1 cellular context compared by ENCODE assay signal in the genomic region with DNA sequence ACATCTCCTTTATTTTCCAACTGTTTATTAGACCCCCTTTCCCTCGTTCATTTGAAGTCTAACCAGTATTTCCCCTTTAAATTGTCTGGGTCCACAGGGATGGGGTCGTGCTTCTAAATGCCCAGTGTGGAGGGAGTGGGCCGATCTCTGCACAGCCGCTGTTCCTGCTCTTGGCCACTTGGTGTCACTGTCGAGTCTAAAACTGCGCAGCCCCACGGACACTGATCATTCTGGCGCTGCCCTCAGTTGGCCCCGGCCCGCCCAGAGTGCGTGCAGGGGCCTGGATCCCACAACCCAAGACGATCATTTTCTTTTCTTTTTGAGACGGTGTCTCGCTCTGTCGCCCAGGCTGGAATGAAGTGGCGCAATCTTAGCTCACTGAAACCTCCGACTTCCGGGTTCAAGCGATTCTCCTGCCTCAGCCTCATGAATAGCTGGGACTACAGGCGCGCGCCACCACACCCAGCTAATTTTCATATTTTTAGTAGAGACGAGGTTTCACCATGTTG.
TF ChIP-seq lines count a peak whose summit lies in the region.

No MANE protein-coding gene starts in this region.

TF ChIP-seq in H1, 55 proteins besides CTCF, POLR2A, EP300 and RAD21 (continued from another document):
- TF ChIP-seq, protein P1, sequence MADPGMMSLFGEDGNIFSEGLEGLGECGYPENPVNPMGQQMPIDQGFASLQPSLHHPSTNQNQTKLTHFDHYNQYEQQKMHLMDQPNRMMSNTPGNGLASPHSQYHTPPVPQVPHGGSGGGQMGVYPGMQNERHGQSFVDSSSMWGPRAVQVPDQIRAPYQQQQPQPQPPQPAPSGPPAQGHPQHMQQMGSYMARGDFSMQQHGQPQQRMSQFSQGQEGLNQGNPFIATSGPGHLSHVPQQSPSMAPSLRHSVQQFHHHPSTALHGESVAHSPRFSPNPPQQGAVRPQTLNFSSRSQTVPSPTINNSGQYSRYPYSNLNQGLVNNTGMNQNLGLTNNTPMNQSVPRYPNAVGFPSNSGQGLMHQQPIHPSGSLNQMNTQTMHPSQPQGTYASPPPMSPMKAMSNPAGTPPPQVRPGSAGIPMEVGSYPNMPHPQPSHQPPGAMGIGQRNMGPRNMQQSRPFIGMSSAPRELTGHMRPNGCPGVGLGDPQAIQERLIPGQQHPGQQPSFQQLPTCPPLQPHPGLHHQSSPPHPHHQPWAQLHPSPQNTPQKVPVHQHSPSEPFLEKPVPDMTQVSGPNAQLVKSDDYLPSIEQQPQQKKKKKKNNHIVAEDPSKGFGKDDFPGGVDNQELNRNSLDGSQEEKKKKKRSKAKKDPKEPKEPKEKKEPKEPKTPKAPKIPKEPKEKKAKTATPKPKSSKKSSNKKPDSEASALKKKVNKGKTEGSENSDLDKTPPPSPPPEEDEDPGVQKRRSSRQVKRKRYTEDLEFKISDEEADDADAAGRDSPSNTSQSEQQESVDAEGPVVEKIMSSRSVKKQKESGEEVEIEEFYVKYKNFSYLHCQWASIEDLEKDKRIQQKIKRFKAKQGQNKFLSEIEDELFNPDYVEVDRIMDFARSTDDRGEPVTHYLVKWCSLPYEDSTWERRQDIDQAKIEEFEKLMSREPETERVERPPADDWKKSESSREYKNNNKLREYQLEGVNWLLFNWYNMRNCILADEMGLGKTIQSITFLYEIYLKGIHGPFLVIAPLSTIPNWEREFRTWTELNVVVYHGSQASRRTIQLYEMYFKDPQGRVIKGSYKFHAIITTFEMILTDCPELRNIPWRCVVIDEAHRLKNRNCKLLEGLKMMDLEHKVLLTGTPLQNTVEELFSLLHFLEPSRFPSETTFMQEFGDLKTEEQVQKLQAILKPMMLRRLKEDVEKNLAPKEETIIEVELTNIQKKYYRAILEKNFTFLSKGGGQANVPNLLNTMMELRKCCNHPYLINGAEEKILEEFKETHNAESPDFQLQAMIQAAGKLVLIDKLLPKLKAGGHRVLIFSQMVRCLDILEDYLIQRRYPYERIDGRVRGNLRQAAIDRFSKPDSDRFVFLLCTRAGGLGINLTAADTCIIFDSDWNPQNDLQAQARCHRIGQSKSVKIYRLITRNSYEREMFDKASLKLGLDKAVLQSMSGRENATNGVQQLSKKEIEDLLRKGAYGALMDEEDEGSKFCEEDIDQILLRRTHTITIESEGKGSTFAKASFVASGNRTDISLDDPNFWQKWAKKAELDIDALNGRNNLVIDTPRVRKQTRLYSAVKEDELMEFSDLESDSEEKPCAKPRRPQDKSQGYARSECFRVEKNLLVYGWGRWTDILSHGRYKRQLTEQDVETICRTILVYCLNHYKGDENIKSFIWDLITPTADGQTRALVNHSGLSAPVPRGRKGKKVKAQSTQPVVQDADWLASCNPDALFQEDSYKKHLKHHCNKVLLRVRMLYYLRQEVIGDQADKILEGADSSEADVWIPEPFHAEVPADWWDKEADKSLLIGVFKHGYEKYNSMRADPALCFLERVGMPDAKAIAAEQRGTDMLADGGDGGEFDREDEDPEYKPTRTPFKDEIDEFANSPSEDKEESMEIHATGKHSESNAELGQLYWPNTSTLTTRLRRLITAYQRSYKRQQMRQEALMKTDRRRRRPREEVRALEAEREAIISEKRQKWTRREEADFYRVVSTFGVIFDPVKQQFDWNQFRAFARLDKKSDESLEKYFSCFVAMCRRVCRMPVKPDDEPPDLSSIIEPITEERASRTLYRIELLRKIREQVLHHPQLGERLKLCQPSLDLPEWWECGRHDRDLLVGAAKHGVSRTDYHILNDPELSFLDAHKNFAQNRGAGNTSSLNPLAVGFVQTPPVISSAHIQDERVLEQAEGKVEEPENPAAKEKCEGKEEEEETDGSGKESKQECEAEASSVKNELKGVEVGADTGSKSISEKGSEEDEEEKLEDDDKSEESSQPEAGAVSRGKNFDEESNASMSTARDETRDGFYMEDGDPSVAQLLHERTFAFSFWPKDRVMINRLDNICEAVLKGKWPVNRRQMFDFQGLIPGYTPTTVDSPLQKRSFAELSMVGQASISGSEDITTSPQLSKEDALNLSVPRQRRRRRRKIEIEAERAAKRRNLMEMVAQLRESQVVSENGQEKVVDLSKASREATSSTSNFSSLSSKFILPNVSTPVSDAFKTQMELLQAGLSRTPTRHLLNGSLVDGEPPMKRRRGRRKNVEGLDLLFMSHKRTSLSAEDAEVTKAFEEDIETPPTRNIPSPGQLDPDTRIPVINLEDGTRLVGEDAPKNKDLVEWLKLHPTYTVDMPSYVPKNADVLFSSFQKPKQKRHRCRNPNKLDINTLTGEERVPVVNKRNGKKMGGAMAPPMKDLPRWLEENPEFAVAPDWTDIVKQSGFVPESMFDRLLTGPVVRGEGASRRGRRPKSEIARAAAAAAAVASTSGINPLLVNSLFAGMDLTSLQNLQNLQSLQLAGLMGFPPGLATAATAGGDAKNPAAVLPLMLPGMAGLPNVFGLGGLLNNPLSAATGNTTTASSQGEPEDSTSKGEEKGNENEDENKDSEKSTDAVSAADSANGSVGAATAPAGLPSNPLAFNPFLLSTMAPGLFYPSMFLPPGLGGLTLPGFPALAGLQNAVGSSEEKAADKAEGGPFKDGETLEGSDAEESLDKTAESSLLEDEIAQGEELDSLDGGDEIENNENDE (IDR thresholded peaks at IDR 0.05; ENCODE audit: insufficient replicate concordance, low read length), result no peak
- TF ChIP-seq SIN3A (conservative IDR thresholded peaks at IDR 0.05 in 1 of 2, IDR thresholded peaks at IDR 0.05 in 1 of 2; ENCODE audit: low read depth in 1 of 2, low read length in 2 of 2), result no peak
TF ChIP-seq in H1: peak in this region for 8.
